ENCODE assay signal across 1 cellular context in the genomic region with DNA sequence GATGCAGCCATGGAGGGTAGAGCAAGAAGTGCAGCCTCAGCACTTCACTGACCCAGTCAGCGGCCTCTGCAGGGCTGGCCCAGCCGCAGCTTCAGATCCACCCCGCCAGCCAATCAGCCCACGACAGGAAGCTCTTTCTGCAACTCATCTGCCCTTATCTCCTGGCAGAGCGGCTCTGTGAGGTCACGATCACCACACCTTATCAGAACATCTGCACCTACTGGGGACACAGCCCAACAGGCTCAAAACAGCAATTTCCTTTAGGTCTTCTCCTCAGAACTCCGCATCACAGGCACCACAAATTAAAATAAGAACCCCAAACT.
A peak's percentile ranks its signal among the peaks of the same experiment; 100 is the strongest.
TF ChIP-seq lines count a peak whose summit lies in the region.

No MANE protein-coding gene starts in this region.

TF ChIP-seq in K562, 482 proteins besides CTCF, POLR2A, EP300 and RAD21 (continued from another document):
- TF ChIP-seq, protein P1, sequence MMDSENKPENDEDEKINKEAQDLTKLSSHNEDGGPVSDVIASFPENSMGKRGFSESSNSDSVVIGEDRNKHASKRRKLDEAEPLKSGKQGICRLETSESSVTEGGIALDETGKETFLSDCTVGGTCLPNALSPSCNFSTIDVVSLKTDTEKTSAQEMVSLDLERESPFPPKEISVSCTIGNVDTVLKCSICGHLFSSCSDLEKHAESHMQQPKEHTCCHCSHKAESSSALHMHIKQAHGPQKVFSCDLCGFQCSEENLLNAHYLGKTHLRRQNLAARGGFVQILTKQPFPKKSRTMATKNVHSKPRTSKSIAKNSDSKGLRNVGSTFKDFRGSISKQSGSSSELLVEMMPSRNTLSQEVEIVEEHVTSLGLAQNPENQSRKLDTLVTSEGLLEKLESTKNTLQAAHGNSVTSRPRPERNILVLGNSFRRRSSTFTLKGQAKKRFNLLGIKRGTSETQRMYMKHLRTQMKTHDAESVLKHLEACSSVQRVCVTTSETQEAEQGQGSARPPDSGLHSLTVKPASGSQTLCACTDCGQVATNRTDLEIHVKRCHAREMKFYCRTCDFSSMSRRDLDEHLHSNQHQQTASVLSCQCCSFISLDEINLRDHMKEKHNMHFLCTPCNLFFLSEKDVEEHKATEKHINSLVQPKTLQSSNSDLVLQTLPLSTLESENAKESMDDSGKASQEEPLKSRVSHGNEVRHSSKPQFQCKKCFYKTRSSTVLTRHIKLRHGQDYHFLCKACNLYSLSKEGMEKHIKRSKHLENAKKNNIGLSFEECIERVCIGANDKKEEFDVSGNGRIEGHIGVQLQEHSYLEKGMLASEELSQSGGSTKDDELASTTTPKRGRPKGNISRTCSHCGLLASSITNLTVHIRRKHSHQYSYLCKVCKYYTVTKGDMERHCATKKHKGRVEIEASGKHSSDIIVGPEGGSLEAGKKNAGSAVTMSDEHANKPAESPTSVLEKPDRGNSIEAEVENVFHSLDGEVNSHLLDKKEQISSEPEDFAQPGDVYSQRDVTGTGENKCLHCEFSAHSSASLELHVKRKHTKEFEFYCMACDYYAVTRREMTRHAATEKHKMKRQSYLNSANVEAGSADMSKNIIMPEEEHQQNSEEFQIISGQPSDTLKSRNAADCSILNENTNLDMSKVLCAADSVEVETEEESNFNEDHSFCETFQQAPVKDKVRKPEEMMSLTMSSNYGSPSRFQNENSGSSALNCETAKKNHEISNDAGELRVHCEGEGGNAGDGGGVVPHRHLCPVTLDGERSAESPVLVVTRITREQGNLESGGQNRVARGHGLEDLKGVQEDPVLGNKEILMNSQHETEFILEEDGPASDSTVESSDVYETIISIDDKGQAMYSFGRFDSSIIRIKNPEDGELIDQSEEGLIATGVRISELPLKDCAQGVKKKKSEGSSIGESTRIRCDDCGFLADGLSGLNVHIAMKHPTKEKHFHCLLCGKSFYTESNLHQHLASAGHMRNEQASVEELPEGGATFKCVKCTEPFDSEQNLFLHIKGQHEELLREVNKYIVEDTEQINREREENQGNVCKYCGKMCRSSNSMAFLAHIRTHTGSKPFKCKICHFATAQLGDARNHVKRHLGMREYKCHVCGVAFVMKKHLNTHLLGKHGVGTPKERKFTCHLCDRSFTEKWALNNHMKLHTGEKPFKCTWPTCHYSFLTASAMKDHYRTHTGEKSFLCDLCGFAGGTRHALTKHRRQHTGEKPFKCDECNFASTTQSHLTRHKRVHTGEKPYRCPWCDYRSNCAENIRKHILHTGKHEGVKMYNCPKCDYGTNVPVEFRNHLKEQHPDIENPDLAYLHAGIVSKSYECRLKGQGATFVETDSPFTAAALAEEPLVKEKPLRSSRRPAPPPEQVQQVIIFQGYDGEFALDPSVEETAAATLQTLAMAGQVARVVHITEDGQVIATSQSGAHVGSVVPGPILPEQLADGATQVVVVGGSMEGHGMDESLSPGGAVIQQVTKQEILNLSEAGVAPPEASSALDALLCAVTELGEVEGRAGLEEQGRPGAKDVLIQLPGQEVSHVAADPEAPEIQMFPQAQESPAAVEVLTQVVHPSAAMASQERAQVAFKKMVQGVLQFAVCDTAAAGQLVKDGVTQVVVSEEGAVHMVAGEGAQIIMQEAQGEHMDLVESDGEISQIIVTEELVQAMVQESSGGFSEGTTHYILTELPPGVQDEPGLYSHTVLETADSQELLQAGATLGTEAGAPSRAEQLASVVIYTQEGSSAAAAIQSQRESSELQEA (IDR thresholded peaks at IDR 0.05; ENCODE audit: low read depth): no peak
- TF ChIP-seq ATF7 (IDR thresholded peaks at IDR 0.05) (peak; percentile 20; the same call in 1 of the 2 replicates), C11orf30 (IDR thresholded peaks at IDR 0.05; ENCODE audit: low read depth) (peak; percentile 92), NFE2 (IDR thresholded peaks at IDR 0.05; ENCODE audit: low read depth) (peak; percentile 74), DNMT1 (IDR thresholded peaks at IDR 0.05) (no peak), TAL1 (IDR thresholded peaks at IDR 0.05) (peak; percentile 40; the same call in 1 of the 2 replicates), ZNF140 (CRISPR knock-in tag; IDR thresholded peaks at IDR 0.05) (no peak), CREM (IDR thresholded peaks at IDR 0.05; ENCODE audit: low read depth) (peak; percentile 56), ZNF239 (CRISPR knock-in tag; IDR thresholded peaks at IDR 0.05) (peak; percentile 45; the same call in 1 of the 2 replicates), ZNF41 (CRISPR knock-in tag; conservative IDR thresholded peaks at IDR 0.05) (no peak), ARID1B (IDR thresholded peaks at IDR 0.05) (peak; percentile 47), MYBL2 (IDR thresholded peaks at IDR 0.05; ENCODE audit: low read depth) (no peak), MYBL2 (CRISPR knock-in tag; IDR thresholded peaks at IDR 0.05; ENCODE audit: borderline replicate concordance) (no peak), MAFG (tag; conservative IDR thresholded peaks at IDR 0.05) (peak; percentile 94), JUND (IDR thresholded peaks at IDR 0.05; ENCODE audit: borderline replicate concordance, low read depth, low read length) (0 out of 2 replicates have a peak, but pooled peaks have one; percentile 29), JUND (tag; IDR thresholded peaks at IDR 0.05; ENCODE audit: borderline replicate concordance, low read depth, low read length) (peak; percentile 26; the same call in 1 of the 3 replicates), NCOA4 (IDR thresholded peaks at IDR 0.05; ENCODE audit: partially characterized antibody) (no peak), TEAD4 (IDR thresholded peaks at IDR 0.05; ENCODE audit: low read length) (0 out of 2 replicates have a peak, but pooled peaks have one; percentile 31), TEAD4 (CRISPR knock-in tag; IDR thresholded peaks at IDR 0.05; ENCODE audit: borderline replicate concordance) (no peak), MYNN (IDR thresholded peaks at IDR 0.05) (no peak), MYNN (CRISPR knock-in tag; IDR thresholded peaks at IDR 0.05) (no peak), ATF1 (CRISPR knock-in tag; IDR thresholded peaks at IDR 0.05) (no peak), ATF1 (tag; IDR thresholded peaks at IDR 0.05) (peak; percentile 63), ZNF316 (IDR thresholded peaks at IDR 0.05) (peak; percentile 91), PTBP1 (IDR thresholded peaks at IDR 0.05; ENCODE audit: low read depth, low read length) (no peak), CTBP1 (IDR thresholded peaks at IDR 0.05; ENCODE audit: borderline replicate concordance) (peak; percentile 37; the same call in 1 of the 2 replicates), ZFP30 (CRISPR knock-in tag; IDR thresholded peaks at IDR 0.05; ENCODE audit: borderline replicate concordance) (no peak), NFYB (IDR thresholded peaks at IDR 0.05; ENCODE audit: extremely low read depth, insufficient read length) (no peak), MAFF (IDR thresholded peaks at IDR 0.05; ENCODE audit: low read length) (peak; percentile 46; the same call in 1 of the 2 replicates)
- TF ChIP-seq, protein P2, sequence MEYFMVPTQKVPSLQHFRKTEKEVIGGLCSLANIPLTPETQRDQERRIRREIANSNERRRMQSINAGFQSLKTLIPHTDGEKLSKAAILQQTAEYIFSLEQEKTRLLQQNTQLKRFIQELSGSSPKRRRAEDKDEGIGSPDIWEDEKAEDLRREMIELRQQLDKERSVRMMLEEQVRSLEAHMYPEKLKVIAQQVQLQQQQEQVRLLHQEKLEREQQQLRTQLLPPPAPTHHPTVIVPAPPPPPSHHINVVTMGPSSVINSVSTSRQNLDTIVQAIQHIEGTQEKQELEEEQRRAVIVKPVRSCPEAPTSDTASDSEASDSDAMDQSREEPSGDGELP (CRISPR knock-in tag; IDR thresholded peaks at IDR 0.05; ENCODE audit: borderline replicate concordance): no peak
TF ChIP-seq in K562: peak in this region for 15.
